In genomic region chr2:230650585-230651137, GRCh38 we compare ENCODE assay signal across 10 cellular contexts.
DNase-seq lines count a peak whose midpoint lies in the region; ATAC-seq and TF ChIP-seq lines count a peak whose summit lies in the region.
"Had no signal": no experiment of that assay in that cellular context is flagged by ENCODE, and none has a peak within 500 bp of the region (broad histone marks: within the 10 kb centered on the region; RNA-seq: fewer than 3 reads in every experiment).

No MANE protein-coding gene starts in this region.

- POLR2A ChIA-PET in IMR-90 (lab: Charles Lee; ENCODE audit: unreplicated experiment): no interaction called here

- peak overlapping the region; percentile 58 for H2AFZ ChIP-seq in IMR-90 (replicated peaks; ENCODE audit: low read length, poor library complexity)

- H3K4ac ChIP-seq in IMR-90 (ENCODE audit: low read depth, low read length): no peak overlapping the region

- H3K9me3 ChIP-seq in IMR-90 (ENCODE audit: control insufficient read depth, insufficient read depth, low read length): no peaks in the 10 kb centered on the region

- intact Hi-C loops in IMR-90 (cut with micrococcal nuclease): no loop called here

- H3K9me1 ChIP-seq in IMR-90 (ENCODE audit: insufficient read depth, low read length): 0 out of 2 replicates have a peak, but pooled peaks cover 2% of the 10 kb centered on the region

- WGBS in IMR-90 (ENCODE audit: extremely low coverage in 2 of 2, insufficient read length in 1 of 2), 2 experiments: 78% methylated on average over 4 of the region's 7 CpGs; no CpG with 5 or more reads in 1 of the 2 experiments

- no peak for TF ChIP-seq CTCF in IMR-90 (conservative IDR thresholded peaks at IDR 0.05; ENCODE audit: low read depth, low read length)
- TF ChIP-seq CTCF in coronary artery (IDR thresholded peaks at IDR 0.05): no peak

- 0 out of 2 replicates have a peak overlapping the region, but pooled peaks have one; percentile 19 for H3K14ac ChIP-seq in IMR-90 (replicated peaks; ENCODE audit: low read depth, low read length)

- no peak for TF ChIP-seq POLR2A in IMR-90 (IDR thresholded peaks at IDR 0.05; ENCODE audit: low read depth, low read length)

- H3K4me1 ChIP-seq in IMR-90 (ENCODE audit: control insufficient read depth, insufficient read depth, low read length): no peaks in the 10 kb centered on the region

- no peak overlapping the region for H3K4me2 ChIP-seq in IMR-90 (ENCODE audit: low read depth, low read length)

- no peak overlapping the region for H2BK20ac ChIP-seq in IMR-90 (ENCODE audit: low read depth, low read length)

- H3K23ac ChIP-seq in IMR-90 (ENCODE audit: low read depth, low read length): no peak overlapping the region

- H4K8ac ChIP-seq in IMR-90 (ENCODE audit: low read depth in 2 of 2, low read length in 2 of 2): no peak overlapping the region

- H3K4me3 ChIP-seq in IMR-90 (ENCODE audit: insufficient read depth, low read depth, low read length) (no peak overlapping the region), coronary artery (no peak overlapping the region)

- H4K20me1 ChIP-seq in IMR-90 (ENCODE audit: insufficient read depth, low read length): no peaks in the 10 kb centered on the region

- H3K79me1 ChIP-seq in IMR-90 (ENCODE audit: low read depth in 1 of 2, low read length in 2 of 2): no peaks in the 10 kb centered on the region

- no peak overlapping the region for H3K27ac ChIP-seq in IMR-90 (ENCODE audit: insufficient read depth, low read length)
- H3K27ac ChIP-seq in coronary artery: no peak overlapping the region

- ATAC-seq in GM21360 (IDR thresholded peaks at IDR 0.05; ENCODE audit: unreplicated experiment) (peak; percentile 78), IMR-90 (ENCODE audit: low read depth) (no peak), GM21367 (IDR thresholded peaks at IDR 0.05; ENCODE audit: unreplicated experiment) (no peak), HG03521 (IDR thresholded peaks at IDR 0.05; ENCODE audit: unreplicated experiment) (no peak)

- H2AK9ac ChIP-seq in IMR-90 (replicated peaks; ENCODE audit: low read depth, low read length, poor library complexity): no peak overlapping the region

- dilution Hi-C loops in IMR-90 (cut with HindIII; ENCODE audit: low sequenced_read_pairs, unreplicated experiment): no loop called here

- CTCF ChIA-PET in IMR-90 (lab: Yijun Ruan, JAX): no interaction called here

- H2BK15ac ChIP-seq in IMR-90 (ENCODE audit: low read depth, low read length): no peak overlapping the region

- no peak overlapping the region for H4K5ac ChIP-seq in IMR-90 (ENCODE audit: low read depth, low read length)

- no peak overlapping the region for H2AK5ac ChIP-seq in IMR-90 (ENCODE audit: low read depth, low read length)

- H2BK5ac ChIP-seq in IMR-90 (ENCODE audit: low read depth, low read length, poor library complexity, severe bottlenecking): no peak overlapping the region

- no peak overlapping the region for H2BK120ac ChIP-seq in IMR-90 (ENCODE audit: low read depth, low read length)

- no peak for TF ChIP-seq RAD21 in IMR-90 (IDR thresholded peaks at IDR 0.05; ENCODE audit: low read length)

- no peaks in the 10 kb centered on the region for H3K27me3 ChIP-seq in IMR-90 (ENCODE audit: control insufficient read depth, insufficient read depth, low read length)

- no peak overlapping the region for H3K56ac ChIP-seq in IMR-90 (ENCODE audit: extremely low read depth, insufficient read depth, low read length)

- no TSS peak for BruUV-seq in IMR-90 (replicated peaks; lab: Mats Ljungman, UMichigan)

- H3K18ac ChIP-seq in IMR-90 (ENCODE audit: low read depth, low read length): no peak overlapping the region

- H3K36me3 ChIP-seq in IMR-90 (ENCODE audit: control insufficient read depth, insufficient read depth, low read length): no peaks in the 10 kb centered on the region

- no peak overlapping the region for H3K9ac ChIP-seq in IMR-90 (ENCODE audit: low read depth, low read length)

- in situ Hi-C loops in IMR-90 (cut with MboI; ENCODE audit: low sequenced_read_pairs): no loop called here

- H4K91ac ChIP-seq in IMR-90 (ENCODE audit: insufficient read depth, low read depth, low read length): no peak overlapping the region

- DNase-seq in DMS53 treated with DMSO at 0.1 percent for 48 hours (lab: John Stamatoyannopoulos, UW; ENCODE audit: unreplicated experiment) (peak; percentile 79), IMR-90 (no peak), foreskin melanocyte (peak; percentile 84), coronary artery (ENCODE audit: low spot score) (no peak), cortex of kidney (lab: John Stamatoyannopoulos, UW) (no peak)
- DNase-seq: HCEC 1CT, NCI-H1694 had no signal

TF ChIP-seq in IMR-90, 13 proteins besides CTCF, POLR2A, EP300 and RAD21:
- no peak for TF ChIP-seq MAFK (IDR thresholded peaks at IDR 0.05; ENCODE audit: low read depth, low read length)
- TF ChIP-seq MAZ (IDR thresholded peaks at IDR 0.05; ENCODE audit: borderline replicate concordance, low read depth, low read length): no peak
- no peak for TF ChIP-seq SMC3 (IDR thresholded peaks at IDR 0.05; ENCODE audit: low read depth, low read length)
- TF ChIP-seq, protein P1, sequence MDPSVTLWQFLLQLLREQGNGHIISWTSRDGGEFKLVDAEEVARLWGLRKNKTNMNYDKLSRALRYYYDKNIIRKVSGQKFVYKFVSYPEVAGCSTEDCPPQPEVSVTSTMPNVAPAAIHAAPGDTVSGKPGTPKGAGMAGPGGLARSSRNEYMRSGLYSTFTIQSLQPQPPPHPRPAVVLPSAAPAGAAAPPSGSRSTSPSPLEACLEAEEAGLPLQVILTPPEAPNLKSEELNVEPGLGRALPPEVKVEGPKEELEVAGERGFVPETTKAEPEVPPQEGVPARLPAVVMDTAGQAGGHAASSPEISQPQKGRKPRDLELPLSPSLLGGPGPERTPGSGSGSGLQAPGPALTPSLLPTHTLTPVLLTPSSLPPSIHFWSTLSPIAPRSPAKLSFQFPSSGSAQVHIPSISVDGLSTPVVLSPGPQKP (IDR thresholded peaks at IDR 0.05; ENCODE audit: borderline replicate concordance, low read depth, low read length): no peak
- no peak for TF ChIP-seq RFX5 (IDR thresholded peaks at IDR 0.05; ENCODE audit: low read depth, low read length)
- TF ChIP-seq BHLHE40 (IDR thresholded peaks at IDR 0.05; ENCODE audit: low read depth, low read length): no peak
- TF ChIP-seq NFE2L2 (IDR thresholded peaks at IDR 0.05; ENCODE audit: low read depth, low read length): no peak
- TF ChIP-seq, protein P2, sequence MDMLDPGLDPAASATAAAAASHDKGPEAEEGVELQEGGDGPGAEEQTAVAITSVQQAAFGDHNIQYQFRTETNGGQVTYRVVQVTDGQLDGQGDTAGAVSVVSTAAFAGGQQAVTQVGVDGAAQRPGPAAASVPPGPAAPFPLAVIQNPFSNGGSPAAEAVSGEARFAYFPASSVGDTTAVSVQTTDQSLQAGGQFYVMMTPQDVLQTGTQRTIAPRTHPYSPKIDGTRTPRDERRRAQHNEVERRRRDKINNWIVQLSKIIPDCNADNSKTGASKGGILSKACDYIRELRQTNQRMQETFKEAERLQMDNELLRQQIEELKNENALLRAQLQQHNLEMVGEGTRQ (IDR thresholded peaks at IDR 0.05; ENCODE audit: low read depth, low read length): no peak
- no peak for TF ChIP-seq RCOR1 (IDR thresholded peaks at IDR 0.05; ENCODE audit: insufficient replicate concordance, low read length)
- no peak for TF ChIP-seq FOS (IDR thresholded peaks at IDR 0.05; ENCODE audit: low read depth, low read length)
- TF ChIP-seq CHD1 (IDR thresholded peaks at IDR 0.05; ENCODE audit: low read depth, low read length): no peak
- no peak for TF ChIP-seq MXI1 (IDR thresholded peaks at IDR 0.05; ENCODE audit: borderline replicate concordance, low read depth, low read length)
- no peak for TF ChIP-seq CEBPB (IDR thresholded peaks at IDR 0.05; ENCODE audit: low read depth, low read length)

Comparison
In these comparisons a context has a peak if more than half of its experiments do, and no peak if none do; other contexts are left out.
1. DNase-seq: peak in DMS53 treated with DMSO at 0.1 percent for 48 hours (single experiment) and foreskin melanocyte (single experiment); none in IMR-90 (single experiment), coronary artery (single experiment) and cortex of kidney (single experiment).